22 cellular contexts compared by ENCODE assay signal in the genomic region with DNA sequence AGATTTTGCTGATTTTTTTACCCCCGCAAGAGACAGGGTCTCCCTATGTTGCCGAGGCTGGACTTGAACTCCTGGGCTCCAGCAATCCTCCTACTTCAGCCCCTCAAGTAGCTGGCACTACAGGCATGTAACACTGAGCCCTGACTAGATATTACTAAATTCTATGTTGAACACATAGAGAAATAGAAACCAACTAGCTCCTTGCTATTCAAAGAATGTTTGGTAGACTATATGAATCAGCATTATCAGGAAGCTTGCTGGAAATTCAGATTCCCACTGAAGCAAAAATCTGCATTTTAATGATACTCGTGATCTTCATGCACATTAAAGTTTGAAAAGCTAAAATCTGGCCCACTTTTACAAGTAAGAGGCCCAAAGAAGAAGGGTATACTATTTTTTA. TPM values are rescaled to one million over a fixed set of nuclear protein-coding genes. Genes with fewer than 3 reads are reported as not detected.
DNase-seq lines count a peak whose midpoint lies in the region; ATAC-seq, FAIRE-seq and TF ChIP-seq lines count a peak whose summit lies in the region.
"Had no signal": no experiment of that assay in that cellular context is flagged by ENCODE, and none has a peak within 500 bp of the region (broad histone marks: within the 10 kb centered on the region; RNA-seq: fewer than 3 reads in every experiment).

No MANE protein-coding gene starts in this region.

- H3K27ac ChIP-seq in ACC112 (ENCODE audit: low read depth, low read length) = peak overlapping the region; percentile 69
- no peak overlapping the region for H3K27ac ChIP-seq in astrocyte (ENCODE audit: low read depth, low read length)
- H3K27ac ChIP-seq in caudate nucleus (ENCODE audit: low read depth, low read length) = no peak overlapping the region
- H3K27ac ChIP-seq: C4-2B had no signal

- no peak for FAIRE-seq in astrocyte (lab: Jason Lieb, UNC)
- FAIRE-seq: GM12892, H1, HepG2 had no signal

- H3K36me3 ChIP-seq in ACC112 (ENCODE audit: insufficient read depth, low read length) = no peaks in the 10 kb centered on the region
- H3K36me3 ChIP-seq in astrocyte (ENCODE audit: insufficient read depth, low read length) = no peaks in the 10 kb centered on the region

- H3K4me1 Mint-ChIP-seq in HFFc6 (ENCODE audit: low read depth) (peaks cover 14% of the 10 kb centered on the region), astrocyte (ENCODE audit: low read depth, unreplicated experiment) (peaks cover 8% of the 10 kb centered on the region)

- peak overlapping the region; percentile 88 for H3K27ac Mint-ChIP-seq in HFFc6
- H3K27ac Mint-ChIP-seq in astrocyte (ENCODE audit: unreplicated experiment) = peak overlapping the region; percentile 88

- no peak for TF ChIP-seq CTCF in HFFc6 (IDR thresholded peaks at IDR 0.05)
- no peak for TF ChIP-seq CTCF in astrocyte (IDR thresholded peaks at IDR 0.05; ENCODE audit: insufficient read depth, low read depth, low read length)

- H3K9me3 Mint-ChIP-seq in HFFc6 = no peaks in the 10 kb centered on the region; the same call in 1 of the 2 replicates
- no peaks in the 10 kb centered on the region for H3K9me3 Mint-ChIP-seq in astrocyte (ENCODE audit: unreplicated experiment)

- peak overlapping the region; percentile 50; the same call in 1 of the 2 replicates for H3K4me3 Mint-ChIP-seq in HFFc6
- H3K4me3 Mint-ChIP-seq in astrocyte (ENCODE audit: unreplicated experiment) = no peak overlapping the region

- H3K9me3 ChIP-seq in astrocyte (ENCODE audit: insufficient read depth, low read depth, low read length) = no peaks in the 10 kb centered on the region
- H3K9me3 ChIP-seq: MG63 had no signal

- no peak overlapping the region for H3K4me2 ChIP-seq in astrocyte (ENCODE audit: low read length)

- H3K4me1 ChIP-seq in ACC112 (ENCODE audit: control insufficient read depth, insufficient read depth, low read length, unreplicated experiment) (no peaks in the 10 kb centered on the region), astrocyte (ENCODE audit: insufficient read depth, low read length) (no peaks in the 10 kb centered on the region)

- no peak overlapping the region for H3K9ac ChIP-seq in astrocyte (ENCODE audit: low read length)

- H3K79me2 ChIP-seq in ACC112 (ENCODE audit: control insufficient read depth, insufficient read depth, low read length, unreplicated experiment) (peaks cover 38% of the 10 kb centered on the region), astrocyte (ENCODE audit: insufficient read depth, low read length) (peaks cover 60% of the 10 kb centered on the region)

- DNase-seq in HFFc6 (peak; percentile 15), astrocyte (ENCODE audit: low read depth) (peak; percentile 43), fibroblast of peridontal ligament (ENCODE audit: extremely low read depth) (peak; percentile 53), NCI-H2227 (lab: John Stamatoyannopoulos, UW; ENCODE audit: unreplicated experiment) (no peak), caudate nucleus (lab: John Stamatoyannopoulos, UW) (no peak), left ventricle myocardium superior (no peak)
- DNase-seq: 8988T, DMS 273 treated with DMSO at 0.1 percent for 48 hours, GF-D8, MG63, NCI-H1092, NCI-H146, NCI-H2081 treated with DMSO at 0.1 percent for 48 hours, NCI-H226, NCI-H524 treated with DMSO at 0.1 percent for 48 hours had no signal

- H3K27me3 Mint-ChIP-seq in HFFc6 (ENCODE audit: insufficient read depth) = no peaks in the 10 kb centered on the region
- no peaks in the 10 kb centered on the region for H3K27me3 Mint-ChIP-seq in astrocyte (ENCODE audit: low read depth, unreplicated experiment)

- H3K27me3 ChIP-seq in ACC112 (ENCODE audit: insufficient read depth, low read length) (no peaks in the 10 kb centered on the region), astrocyte (ENCODE audit: insufficient read depth, low read length) (no peaks in the 10 kb centered on the region)
- H3K27me3 ChIP-seq: MG63 had no signal

- H2AFZ ChIP-seq in ACC112 (ENCODE audit: low read length, unreplicated experiment) (no peak overlapping the region), astrocyte (ENCODE audit: low read depth, low read length) (no peak overlapping the region)

- ATAC-seq in HG02840 (IDR thresholded peaks at IDR 0.05; ENCODE audit: low FRiP score, unreplicated experiment) (no peak), left ventricle myocardium superior (no peak)
- ATAC-seq: HepG2, Panc1 had no signal

- peaks cover 6% of the 10 kb centered on the region for H3K36me3 Mint-ChIP-seq in HFFc6 (ENCODE audit: low read depth)
- peaks cover 3% of the 10 kb centered on the region for H3K36me3 Mint-ChIP-seq in astrocyte (ENCODE audit: low read depth, unreplicated experiment)

- intact Hi-C loops in left ventricle myocardium superior (cut with micrococcal nuclease) = no loop called here

- H3K4me3 ChIP-seq in ACC112 (ENCODE audit: low read depth, low read length) (no peak overlapping the region), astrocyte (ENCODE audit: insufficient read depth, low read depth, low read length) (no peak overlapping the region)
- H3K4me3 ChIP-seq: MG63 had no signal

- H4K20me1 ChIP-seq in astrocyte (ENCODE audit: insufficient read depth, low read length) = peaks cover 27% of the 10 kb centered on the region

RNA-seq across cellular contexts. Expression of a gene that starts 11.9 kb away (rescaled TPM):
- 10 to 100 TPM; 30.5 to 35.3 (median 32.6) TPM for total RNA-seq in HFFc6 (2021; fragmentation: NEBNext Ultra II Directional; extraction: Animal tissue kit (Norgen Biotek cat#: 25700))
- total RNA-seq in astrocyte (43.6 and 43.8 TPM in 2 replicates), left ventricle myocardium superior (25.5 TPM)

RNA-seq across cellular contexts. Expression of a gene that starts 37.3 kb away (rescaled TPM):
- total RNA-seq in HFFc6 (2021; fragmentation: NEBNext Ultra II Directional; extraction: Animal tissue kit (Norgen Biotek cat#: 25700)) = 100 to 1,000 TPM in 1 of 6 experiments, 10 to 100 TPM in 5; 82.0 to 106 (median 92.8) TPM
- 147 and 156 TPM in 2 replicates for total RNA-seq in astrocyte
- total RNA-seq in left ventricle myocardium superior = 121 TPM

Comparison
In these comparisons a context has a peak if more than half of its experiments do, and no peak if none do; other contexts are left out.
1. DNase-seq: peak in HFFc6 (single experiment), astrocyte (single experiment) and fibroblast of peridontal ligament (single experiment); none in NCI-H2227 (single experiment), caudate nucleus (0 of 61) and left ventricle myocardium superior (single experiment).